Comparison of ENCODE assay signal across 1 cellular context in the genomic region with DNA sequence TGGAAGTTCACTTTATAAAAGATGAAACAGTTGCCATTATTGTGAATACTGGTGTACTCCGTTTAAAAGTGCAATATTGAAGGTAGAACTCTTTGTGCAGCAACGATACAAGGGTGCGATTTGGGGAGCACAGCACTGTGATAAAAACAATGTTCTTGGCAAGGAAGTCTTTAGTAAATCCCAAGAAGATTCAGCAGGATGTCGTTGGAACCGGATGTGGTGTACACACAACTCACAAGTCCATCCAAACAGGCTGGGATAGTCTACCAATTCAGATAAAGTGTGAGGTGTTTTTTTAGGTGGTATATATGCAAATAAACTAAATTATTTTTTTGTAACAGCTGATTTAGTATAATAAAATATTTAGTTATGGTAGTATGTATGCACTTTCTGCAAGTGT.
TF ChIP-seq lines count a peak whose summit lies in the region.

No MANE protein-coding gene starts in this region.

TF ChIP-seq in WTC11, 78 proteins besides CTCF, POLR2A, EP300 and RAD21 (continued from another document):
- TF ChIP-seq, protein P1, sequence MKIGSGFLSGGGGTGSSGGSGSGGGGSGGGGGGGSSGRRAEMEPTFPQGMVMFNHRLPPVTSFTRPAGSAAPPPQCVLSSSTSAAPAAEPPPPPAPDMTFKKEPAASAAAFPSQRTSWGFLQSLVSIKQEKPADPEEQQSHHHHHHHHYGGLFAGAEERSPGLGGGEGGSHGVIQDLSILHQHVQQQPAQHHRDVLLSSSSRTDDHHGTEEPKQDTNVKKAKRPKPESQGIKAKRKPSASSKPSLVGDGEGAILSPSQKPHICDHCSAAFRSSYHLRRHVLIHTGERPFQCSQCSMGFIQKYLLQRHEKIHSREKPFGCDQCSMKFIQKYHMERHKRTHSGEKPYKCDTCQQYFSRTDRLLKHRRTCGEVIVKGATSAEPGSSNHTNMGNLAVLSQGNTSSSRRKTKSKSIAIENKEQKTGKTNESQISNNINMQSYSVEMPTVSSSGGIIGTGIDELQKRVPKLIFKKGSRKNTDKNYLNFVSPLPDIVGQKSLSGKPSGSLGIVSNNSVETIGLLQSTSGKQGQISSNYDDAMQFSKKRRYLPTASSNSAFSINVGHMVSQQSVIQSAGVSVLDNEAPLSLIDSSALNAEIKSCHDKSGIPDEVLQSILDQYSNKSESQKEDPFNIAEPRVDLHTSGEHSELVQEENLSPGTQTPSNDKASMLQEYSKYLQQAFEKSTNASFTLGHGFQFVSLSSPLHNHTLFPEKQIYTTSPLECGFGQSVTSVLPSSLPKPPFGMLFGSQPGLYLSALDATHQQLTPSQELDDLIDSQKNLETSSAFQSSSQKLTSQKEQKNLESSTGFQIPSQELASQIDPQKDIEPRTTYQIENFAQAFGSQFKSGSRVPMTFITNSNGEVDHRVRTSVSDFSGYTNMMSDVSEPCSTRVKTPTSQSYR (CRISPR knock-in tag; IDR thresholded peaks at IDR 0.05) = no peak
- TF ChIP-seq TCF7 (CRISPR knock-in tag; IDR thresholded peaks at IDR 0.05; ENCODE audit: low read depth) = no peak
- no peak for TF ChIP-seq RELA (CRISPR knock-in tag; IDR thresholded peaks at IDR 0.05; ENCODE audit: borderline replicate concordance)
- TF ChIP-seq GABPB1 (CRISPR knock-in tag; IDR thresholded peaks at IDR 0.05) = no peak
- TF ChIP-seq, protein P2, sequence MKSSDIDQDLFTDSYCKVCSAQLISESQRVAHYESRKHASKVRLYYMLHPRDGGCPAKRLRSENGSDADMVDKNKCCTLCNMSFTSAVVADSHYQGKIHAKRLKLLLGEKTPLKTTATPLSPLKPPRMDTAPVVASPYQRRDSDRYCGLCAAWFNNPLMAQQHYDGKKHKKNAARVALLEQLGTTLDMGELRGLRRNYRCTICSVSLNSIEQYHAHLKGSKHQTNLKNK (CRISPR knock-in tag; IDR thresholded peaks at IDR 0.05) = no peak
- TF ChIP-seq EMX1 (CRISPR knock-in tag; IDR thresholded peaks at IDR 0.05) = no peak
- TF ChIP-seq ELF4 (CRISPR knock-in tag; IDR thresholded peaks at IDR 0.05; ENCODE audit: low read depth) = no peak
- TF ChIP-seq GTF2I (CRISPR knock-in tag; conservative IDR thresholded peaks at IDR 0.05) = no peak
- TF ChIP-seq HMGA2 (CRISPR knock-in tag; IDR thresholded peaks at IDR 0.05) = no peak
- TF ChIP-seq JAZF1 (CRISPR knock-in tag; IDR thresholded peaks at IDR 0.05) = no peak
- no peak for TF ChIP-seq ZNF138 (CRISPR knock-in tag; conservative IDR thresholded peaks at IDR 0.05)
TF ChIP-seq in WTC11: peak in this region for 0.
